Comparison of ENCODE assay signal across 11 cellular contexts in the genomic region with DNA sequence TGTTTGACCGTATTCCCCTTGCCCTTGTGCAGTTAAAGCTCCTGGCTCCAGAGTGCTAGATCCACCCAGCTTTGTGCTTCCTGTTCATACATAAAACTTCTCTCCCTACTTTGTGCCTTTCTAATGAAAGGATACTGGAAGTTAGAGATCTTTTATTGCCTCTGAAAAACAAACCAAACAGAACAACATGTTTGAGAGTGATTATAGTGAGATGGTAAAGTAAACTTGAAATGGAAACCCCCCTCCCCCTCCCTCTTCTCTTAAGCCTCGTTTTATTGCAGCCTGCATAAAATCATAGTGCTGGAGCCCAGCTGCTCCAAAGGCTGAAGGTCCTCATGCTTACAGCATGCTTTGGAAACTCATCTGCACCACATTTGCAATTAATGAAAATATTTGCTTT.
DNase-seq lines count a peak whose midpoint lies in the region; ATAC-seq and TF ChIP-seq lines count a peak whose summit lies in the region.
"Had no signal": no experiment of that assay in that cellular context is flagged by ENCODE, and none has a peak within 500 bp of the region (broad histone marks: within the 10 kb centered on the region; RNA-seq: fewer than 3 reads in every experiment).

No MANE protein-coding gene starts in this region.

- peaks cover 53% of the 10 kb centered on the region for H3K4me1 Mint-ChIP-seq in activated CD4-positive, alpha-beta T cell treated with anti-CD3 and anti-CD28 coated beads, Interleukin-2, amount 10 ng/mL, durations not matched to agents 7 days and 5 days

- peaks cover 15% of the 10 kb centered on the region for H3K36me3 ChIP-seq in SJSA1
- H3K36me3 ChIP-seq in tibial artery, result no peaks in the 10 kb centered on the region

- peaks cover 13% of the 10 kb centered on the region for H3K9me3 Mint-ChIP-seq in activated CD4-positive, alpha-beta T cell treated with anti-CD3 and anti-CD28 coated beads, Interleukin-2, amount 10 ng/mL, durations not matched to agents 7 days and 5 days

- H3K27me3 Mint-ChIP-seq in activated CD4-positive, alpha-beta T cell treated with anti-CD3 and anti-CD28 coated beads, Interleukin-2, amount 10 ng/mL, durations not matched to agents 7 days and 5 days, result no peaks in the 10 kb centered on the region

- CTCF ChIA-PET in activated CD4-positive, alpha-beta T cell treated with anti-CD3 and anti-CD28 coated beads, Interleukin-2, amount 10 ng/mL, durations not matched to agents 7 days and 5 days (lab: Charles Lee), result interaction anchor here (1.5 kb wide), 1 partner anchor 25 kb away, joined by 4 read pairs; no protein-coding TSS in a partner anchor
- CTCF ChIA-PET in HEK293T (lab: Yijun Ruan, JAX), result no interaction called here

- no peak for DNase-seq in activated CD4-positive, alpha-beta T cell treated with anti-CD3 and anti-CD28 coated beads, Interleukin-2, amount 10 ng/mL, durations not matched to agents 7 days and 5 days
- DNase-seq in activated CD4-positive, alpha-beta T cell treated with anti-CD3 and anti-CD28 coated beads, Interleukin-2, amount 50 U/mL, for 1 hour, result no peak
- DNase-seq in SJSA1 (ENCODE audit: low read depth in 1 of 2, low spot score in 2 of 2) (no peak), left colon (peak; percentile 33 to 65), tibial artery (no peak), HEK293T (ENCODE audit: extremely low spot score) (no peak), AG08396 (ENCODE audit: low spot score) (no peak)
- DNase-seq: activated effector memory CD4-positive, alpha-beta T cell treated with anti-CD3 and anti-CD28 coated beads, Interleukin-2, amount 50 U/mL, for 16 hours; AML-193 had no signal

- TF ChIP-seq CTCF in tibial artery (IDR thresholded peaks at IDR 0.05), result no peak

- intact Hi-C loops in left colon (cut with DNase I, micrococcal nuclease), result no loop called here
- intact Hi-C loops in tibial artery (cut with DNase I; ENCODE audit: low total_unique reads), result no loop called here

- H3K27me3 ChIP-seq in SJSA1 (replicated peaks) (no peaks in the 10 kb centered on the region), tibial artery (no peaks in the 10 kb centered on the region)

- peaks cover 9% of the 10 kb centered on the region for H3K36me3 Mint-ChIP-seq in activated CD4-positive, alpha-beta T cell treated with anti-CD3 and anti-CD28 coated beads, Interleukin-2, amount 10 ng/mL, durations not matched to agents 7 days and 5 days (ENCODE audit: low read depth)

- H3K9me3 ChIP-seq in SJSA1 (replicated peaks) (0 out of 2 replicates have a peak, but pooled peaks cover 5% of the 10 kb centered on the region), tibial artery (no peaks in the 10 kb centered on the region)

- H3K4me1 ChIP-seq in SJSA1 (replicated peaks), result peaks cover 97% of the 10 kb centered on the region
- H3K4me1 ChIP-seq in tibial artery, result peaks cover 5 to 79% (median 65%) of the 10 kb centered on the region in 4 donors
- H3K4me1 ChIP-seq: parathyroid adenoma had no signal

- H3K4me3 Mint-ChIP-seq in activated CD4-positive, alpha-beta T cell treated with anti-CD3 and anti-CD28 coated beads, Interleukin-2, amount 10 ng/mL, durations not matched to agents 7 days and 5 days, result no peak overlapping the region

- POLR2A ChIA-PET in activated CD4-positive, alpha-beta T cell treated with anti-CD3 and anti-CD28 coated beads, Interleukin-2, amount 10 ng/mL, durations not matched to agents 7 days and 5 days (lab: Charles Lee), result no interaction called here
- POLR2A ChIA-PET in HEK293T (lab: Yijun Ruan, JAX), result no interaction called here

- ATAC-seq in left colon (peak; percentile 77), GM18517 (IDR thresholded peaks at IDR 0.05; ENCODE audit: unreplicated experiment) (no peak)

- H3K27ac Mint-ChIP-seq in activated CD4-positive, alpha-beta T cell treated with anti-CD3 and anti-CD28 coated beads, Interleukin-2, amount 10 ng/mL, durations not matched to agents 7 days and 5 days, result peak overlapping the region; percentile 50

- H3K27ac ChIP-seq in SJSA1 (peak overlapping the region; percentile 25; the same call in 1 of the 2 replicates), tibial artery (peak overlapping the region; percentile 70 to 74)

- H3K4me3 ChIP-seq in SJSA1 (no peak overlapping the region), tibial artery (no peak overlapping the region)

TF ChIP-seq in HEK293T, 16 proteins besides CTCF, POLR2A, EP300 and RAD21:
- no peak for TF ChIP-seq PKNOX1 (IDR thresholded peaks at IDR 0.05)
- no peak for TF ChIP-seq LEF1 (IDR thresholded peaks at IDR 0.05; ENCODE audit: borderline replicate concordance)

Comparison
In these comparisons a context has a peak if more than half of its experiments do, and no peak if none do; other contexts are left out.
1. DNase-seq: peak in left colon (2 of 2); none in activated CD4-positive, alpha-beta T cell treated with anti-CD3 and anti-CD28 coated beads, Interleukin-2, amount 10 ng/mL, durations not matched to agents 7 days and 5 days (single experiment), activated CD4-positive, alpha-beta T cell treated with anti-CD3 and anti-CD28 coated beads, Interleukin-2, amount 50 U/mL, for 1 hour (single experiment), SJSA1 (0 of 2), tibial artery (0 of 2), HEK293T (single experiment) and AG08396 (single experiment).